Comparison of ENCODE assay signal across 7 cellular contexts in genomic region chr17:4249452-4250029, GRCh38. TPM values are rescaled to one million over a fixed set of nuclear protein-coding genes. Genes with fewer than 3 reads are reported as not detected.
DNase-seq lines count a peak whose midpoint lies in the region; ATAC-seq, FAIRE-seq and TF ChIP-seq lines count a peak whose summit lies in the region.

No MANE protein-coding gene starts in this region.

- H3K27me3 ChIP-seq in Loucy (ENCODE audit: insufficient read depth, low read length, poor library complexity, severe bottlenecking) (no peaks in the 10 kb centered on the region), keratinocyte (ENCODE audit: control insufficient read depth, extremely low read depth, insufficient read depth, low read length) (no peaks in the 10 kb centered on the region)

- dilution Hi-C loops in keratinocyte (cut with MboI; ENCODE audit: extremely low pct_ligation_motif_present, low sequenced_read_pairs) = no loop called here

- no peak for FAIRE-seq in keratinocyte (lab: Jason Lieb, UNC)

- H4K20me1 ChIP-seq in Loucy (ENCODE audit: insufficient read depth, low read length, poor library complexity, severe bottlenecking) (peaks cover 26% of the 10 kb centered on the region), keratinocyte (ENCODE audit: control insufficient read depth, extremely low read depth, insufficient read depth, low read length) (peaks cover 6% of the 10 kb centered on the region)

- peak overlapping the region; percentile 1 for H3K27ac Mint-ChIP-seq in activated T-helper 1 cell treated with anti-CD3 and anti-CD28 coated beads, Interleukin-12 subunit alpha, Interleukin-12 subunit beta, Interleukin-2, Interleukin-4 antibody, amounts not matched to agents 30 ng/mL and 10 ng/mL and 1 ng/mL, durations not matched to agents 14 hours and 24 hours and 36 hours

- H3K4me2 ChIP-seq in Loucy (ENCODE audit: low read depth, low read length, poor library complexity, severe bottlenecking) (no peak overlapping the region), keratinocyte (ENCODE audit: control insufficient read depth, extremely low read depth, insufficient read depth, low read depth, low read length) (no peak overlapping the region)

- H3K79me2 ChIP-seq in Loucy (ENCODE audit: insufficient read depth, low read length) (peaks cover 93% of the 10 kb centered on the region), keratinocyte (ENCODE audit: control insufficient read depth, insufficient read depth, low read length) (peaks cover 78% of the 10 kb centered on the region)

- H3K9me3 ChIP-seq in Loucy (ENCODE audit: insufficient read depth, low read depth, low read length) (no peaks in the 10 kb centered on the region), keratinocyte (ENCODE audit: control insufficient read depth, low read depth, low read length) (no peaks in the 10 kb centered on the region)

- no peak overlapping the region for H3K4me3 Mint-ChIP-seq in activated T-helper 1 cell treated with anti-CD3 and anti-CD28 coated beads, Interleukin-12 subunit alpha, Interleukin-12 subunit beta, Interleukin-2, Interleukin-4 antibody, amounts not matched to agents 30 ng/mL and 10 ng/mL and 1 ng/mL, durations not matched to agents 14 hours and 24 hours and 36 hours

- DNase-seq in GM12864 (ENCODE audit: low read depth) = peak; percentile 13
- no peak for DNase-seq in activated T-helper 1 cell treated with anti-CD3 and anti-CD28 coated beads, Interleukin-12 subunit alpha, Interleukin-12 subunit beta, Interleukin-2, Interleukin-4 antibody, amounts not matched to agents 30 ng/mL and 10 ng/mL and 1 ng/mL, durations not matched to agents 14 hours and 24 hours and 36 hours (ENCODE audit: low spot score)
- no peak for DNase-seq in keratinocyte (ENCODE audit: low read depth, low spot score)
- no peak for DNase-seq in mesenteric fat pad (ENCODE audit: low spot score)

- peak; percentile 65 for TF ChIP-seq CTCF in GM12864 (IDR thresholded peaks at IDR 0.05; ENCODE audit: low read depth, low read length, missing control alignments)
- peak; percentile 67 for TF ChIP-seq CTCF in Loucy (conservative IDR thresholded peaks at IDR 0.05; ENCODE audit: low read length)
- TF ChIP-seq CTCF in keratinocyte (optimal IDR thresholded peaks at IDR 0.05 in 1 of 3, IDR thresholded peaks at IDR 0.05 in 1 of 3, conservative IDR thresholded peaks at IDR 0.05 in 1 of 3; ENCODE audit: extremely low read depth in 1 of 3, insufficient read depth in 2 of 3, low read length in 3 of 3) = peak; percentile 34 to 58 (median 49)

- no peak overlapping the region for H3K9ac ChIP-seq in Loucy (ENCODE audit: low read depth, low read length, poor library complexity, severe bottlenecking)
- H3K9ac ChIP-seq in keratinocyte (ENCODE audit: control insufficient read depth, extremely low read depth, insufficient read depth, low read length) = no peak overlapping the region

- H3K4me1 Mint-ChIP-seq in activated T-helper 1 cell treated with anti-CD3 and anti-CD28 coated beads, Interleukin-12 subunit alpha, Interleukin-12 subunit beta, Interleukin-2, Interleukin-4 antibody, amounts not matched to agents 30 ng/mL and 10 ng/mL and 1 ng/mL, durations not matched to agents 14 hours and 24 hours and 36 hours (ENCODE audit: low read depth) = peaks cover 53% of the 10 kb centered on the region

- H3K27ac ChIP-seq in keratinocyte (ENCODE audit: control insufficient read depth, insufficient read depth, low read length) = peak overlapping the region; percentile 96

- no peaks in the 10 kb centered on the region for H3K9me2 ChIP-seq in Loucy (replicated peaks; ENCODE audit: low read depth, low read length)

- H3K36me3 Mint-ChIP-seq in activated T-helper 1 cell treated with anti-CD3 and anti-CD28 coated beads, Interleukin-12 subunit alpha, Interleukin-12 subunit beta, Interleukin-2, Interleukin-4 antibody, amounts not matched to agents 30 ng/mL and 10 ng/mL and 1 ng/mL, durations not matched to agents 14 hours and 24 hours and 36 hours (ENCODE audit: low read depth) = peaks cover 13% of the 10 kb centered on the region

- H3F3A ChIP-seq in Loucy (ENCODE audit: low read depth) = no peaks in the 10 kb centered on the region

- peaks cover 11% of the 10 kb centered on the region; the same call in 1 of the 2 replicates for H3K36me3 ChIP-seq in Loucy (ENCODE audit: insufficient read depth, low read length)
- peaks cover 0 to 5% of the 10 kb centered on the region in 2 experiments for H3K36me3 ChIP-seq in keratinocyte (ENCODE audit: control insufficient read depth in 2 of 2, extremely low read depth in 1 of 2, insufficient read depth in 2 of 2, low read length in 2 of 2)

- H3K9me1 ChIP-seq in keratinocyte (ENCODE audit: control insufficient read depth, extremely low read depth, insufficient read depth, low read length) = peaks cover 2% of the 10 kb centered on the region

- no peak for ATAC-seq in GM19035 (IDR thresholded peaks at IDR 0.05; ENCODE audit: unreplicated experiment)
- ATAC-seq in HG03571 (IDR thresholded peaks at IDR 0.05; ENCODE audit: unreplicated experiment) = no peak

- no peak overlapping the region for H3K4me3 ChIP-seq in GM12864 (ENCODE audit: low read depth, low read length)
- no peak overlapping the region for H3K4me3 ChIP-seq in Loucy (ENCODE audit: low read length, poor library complexity, severe bottlenecking)
- H3K4me3 ChIP-seq in keratinocyte (ENCODE audit: control insufficient read depth in 2 of 3, extremely low read depth in 1 of 3, insufficient read depth in 2 of 3, low read depth in 1 of 3, low read length in 3 of 3) = no peak overlapping the region

- H3K4me1 ChIP-seq in Loucy (ENCODE audit: insufficient read depth, low read length, poor library complexity, severe bottlenecking) (peaks cover 2% of the 10 kb centered on the region), keratinocyte (ENCODE audit: control insufficient read depth, extremely low read depth, insufficient read depth, low read length) (peaks cover 29% of the 10 kb centered on the region)

- H2AFZ ChIP-seq in Loucy (ENCODE audit: low read length) = no peak overlapping the region
- no peak overlapping the region for H2AFZ ChIP-seq in keratinocyte (ENCODE audit: control insufficient read depth, low read length)

- intact Hi-C loops in activated T-helper 1 cell treated with anti-CD3 and anti-CD28 coated beads, Interleukin-12 subunit alpha, Interleukin-12 subunit beta, Interleukin-2, Interleukin-4 antibody, amounts not matched to agents 30 ng/mL and 10 ng/mL and 1 ng/mL, durations not matched to agents 14 hours and 24 hours and 36 hours (cut with micrococcal nuclease) = no loop called here

- no peaks in the 10 kb centered on the region for H3K9me3 Mint-ChIP-seq in activated T-helper 1 cell treated with anti-CD3 and anti-CD28 coated beads, Interleukin-12 subunit alpha, Interleukin-12 subunit beta, Interleukin-2, Interleukin-4 antibody, amounts not matched to agents 30 ng/mL and 10 ng/mL and 1 ng/mL, durations not matched to agents 14 hours and 24 hours and 36 hours

- H3K27me3 Mint-ChIP-seq in activated T-helper 1 cell treated with anti-CD3 and anti-CD28 coated beads, Interleukin-12 subunit alpha, Interleukin-12 subunit beta, Interleukin-2, Interleukin-4 antibody, amounts not matched to agents 30 ng/mL and 10 ng/mL and 1 ng/mL, durations not matched to agents 14 hours and 24 hours and 36 hours (ENCODE audit: insufficient read depth) = no peaks in the 10 kb centered on the region

RNA-seq across cellular contexts. Expression of gene ANKFY1, which starts 14.2 kb away (rescaled TPM):
- 53.8 and 60.1 TPM in 2 replicates for total RNA-seq in activated T-helper 1 cell treated with anti-CD3 and anti-CD28 coated beads, Interleukin-12 subunit alpha, Interleukin-12 subunit beta, Interleukin-2, Interleukin-4 antibody, amounts not matched to agents 30 ng/mL and 10 ng/mL and 1 ng/mL, durations not matched to agents 14 hours and 24 hours and 36 hours
- polyA plus RNA-seq in keratinocyte = 17.4 to 34.6 TPM (median 27.0 TPM) in 3 replicates
- polyA plus RNA-seq in keratinocyte (2011; ENCODE audit: low read depth) = 8.9 TPM
- polyA plus RNA-seq in keratinocyte (2011; cell fraction: cytosol; rRNA removed) = 20.6 and 23.3 TPM in 2 replicates
- polyA plus RNA-seq in keratinocyte (2011; cell fraction: nucleus; rRNA removed) = 74.6 and 76.5 TPM in 2 replicates
- polyA plus RNA-seq in keratinocyte (2012; ENCODE audit: low replicate concordance) = 13.9 and 25.2 TPM in 2 replicates
- polyA minus RNA-seq in keratinocyte = 56.7 to 130 TPM (median 69.2 TPM) in 3 replicates
- polyA minus RNA-seq in keratinocyte (2011; cell fraction: cytosol; rRNA and poly(A)+ RNA removed) = 29.9 TPM
- polyA minus RNA-seq in keratinocyte (2011; cell fraction: nucleus; rRNA and poly(A)+ RNA removed) = 54.7 and 97.6 TPM in 2 replicates
- total RNA-seq in mesenteric fat pad = 51.8 TPM
